ENCODE assay signal across 26 cellular contexts in genomic region chr14:54562334-54562733, GRCh38. TPM values are rescaled to one million over a fixed set of nuclear protein-coding genes. Genes with fewer than 3 reads are reported as not detected.
DNase-seq lines count a peak whose midpoint lies in the region; ATAC-seq lines count a peak whose summit lies in the region.
"Had no signal": no experiment of that assay in that cellular context is flagged by ENCODE, and none has a peak within 500 bp of the region (broad histone marks: within the 10 kb centered on the region; RNA-seq: fewer than 3 reads in every experiment).

No MANE protein-coding gene starts in this region.

- H3K9me3 Mint-ChIP-seq in activated T-helper 1 cell treated with anti-CD3 and anti-CD28 coated beads, Interleukin-12 subunit alpha, Interleukin-12 subunit beta, Interleukin-2, Interleukin-4 antibody, amounts not matched to agents 30 ng/mL and 10 ng/mL and 1 ng/mL, durations not matched to agents 14 hours and 24 hours and 36 hours: no peaks in the 10 kb centered on the region
- H3K9me3 Mint-ChIP-seq: activated naive CD8-positive, alpha-beta T cell treated with anti-CD3 and anti-CD28 coated beads, Interleukin-2, amount 10 ng/mL, durations not matched to agents 7 days and 5 days; CD8-positive, alpha-beta T cell; nephron had no signal

- in situ Hi-C loops in GM23248 (cut with MboI): loop anchor here (10.0 to 25.0 kb wide), 2 partner anchors 212 to 425 kb away; no protein-coding TSS in a partner anchor

- DNase-seq in AG08396 (ENCODE audit: low spot score) (peak; percentile 35), GM23248 (peak; percentile 79), RPMI7951 (ENCODE audit: low read depth) (peak; percentile 4), hepatic stellate cell (ENCODE audit: low spot score) (peak; percentile 42)
- no peak for DNase-seq in activated T-helper 1 cell treated with anti-CD3 and anti-CD28 coated beads, Interleukin-12 subunit alpha, Interleukin-12 subunit beta, Interleukin-2, Interleukin-4 antibody, amounts not matched to agents 30 ng/mL and 10 ng/mL and 1 ng/mL, durations not matched to agents 14 hours and 24 hours and 36 hours (ENCODE audit: low spot score)
- no peak for DNase-seq in stimulated activated CD4-positive, alpha-beta T cell treated with anti-CD3 and anti-CD28 coated beads, Interleukin-2, amount 100 ng/mL, for 24 hours
- DNase-seq: activated CD4-positive, alpha-beta T cell treated with anti-CD3 and anti-CD28 coated beads, Interleukin-2, amount 50 U/mL, for 1 hour; activated CD8-positive, alpha-beta memory T cell treated with anti-CD3 and anti-CD28 coated beads, Interleukin-2, amount 50 U/mL, for 4 hours; activated naive CD8-positive, alpha-beta T cell treated with anti-CD3 and anti-CD28 coated beads, Interleukin-2, amount 10 ng/mL, durations not matched to agents 7 days and 5 days; CD8-positive, alpha-beta T cell; DMS53; dorsolateral prefrontal cortex; H9; NCI-H2171; NCI-H82; PC-3; SIG-M5; stimulated activated naive CD8-positive, alpha-beta T cell treated with anti-CD3 and anti-CD28 coated beads, Interleukin-15, Interleukin-2, amounts not matched to agents 100 U/mL and 50 U/mL, for 24 hours; tibial artery; WERI-Rb-1 had no signal

- peaks cover 7% of the 10 kb centered on the region for H3K79me2 ChIP-seq in GM23248 (ENCODE audit: insufficient read depth)

- H3K27me3 ChIP-seq in GM23248 (replicated peaks; ENCODE audit: insufficient read depth): no peaks in the 10 kb centered on the region
- H3K27me3 ChIP-seq: cardiac muscle cell, dorsolateral prefrontal cortex, foreskin keratinocyte, tibial artery had no signal

- H3K4me1 Mint-ChIP-seq in activated T-helper 1 cell treated with anti-CD3 and anti-CD28 coated beads, Interleukin-12 subunit alpha, Interleukin-12 subunit beta, Interleukin-2, Interleukin-4 antibody, amounts not matched to agents 30 ng/mL and 10 ng/mL and 1 ng/mL, durations not matched to agents 14 hours and 24 hours and 36 hours (ENCODE audit: low read depth): peaks cover 11% of the 10 kb centered on the region

- no peaks in the 10 kb centered on the region for H3K36me3 ChIP-seq in GM23248 (ENCODE audit: low read depth)
- H3K36me3 ChIP-seq: cardiac muscle cell, tibial artery, WERI-Rb-1 had no signal

- H3K27me3 Mint-ChIP-seq in activated T-helper 1 cell treated with anti-CD3 and anti-CD28 coated beads, Interleukin-12 subunit alpha, Interleukin-12 subunit beta, Interleukin-2, Interleukin-4 antibody, amounts not matched to agents 30 ng/mL and 10 ng/mL and 1 ng/mL, durations not matched to agents 14 hours and 24 hours and 36 hours (ENCODE audit: insufficient read depth): peaks cover 44% of the 10 kb centered on the region

- ATAC-seq in HG03159 (IDR thresholded peaks at IDR 0.05; ENCODE audit: unreplicated experiment) (no peak), HG03378 (IDR thresholded peaks at IDR 0.05; ENCODE audit: unreplicated experiment) (no peak)
- ATAC-seq: CD8-positive, alpha-beta T cell; foreskin keratinocyte; PC-3; stimulated activated naive CD8-positive, alpha-beta T cell treated with anti-CD3 and anti-CD28 coated beads, Interleukin-15, Interleukin-2, amounts not matched to agents 100 U/mL and 50 U/mL, for 24 hours had no signal

- intact Hi-C loops in activated T-helper 1 cell treated with anti-CD3 and anti-CD28 coated beads, Interleukin-12 subunit alpha, Interleukin-12 subunit beta, Interleukin-2, Interleukin-4 antibody, amounts not matched to agents 30 ng/mL and 10 ng/mL and 1 ng/mL, durations not matched to agents 14 hours and 24 hours and 36 hours (cut with micrococcal nuclease): no loop called here

- peak overlapping the region; percentile 91 for H3K4me2 ChIP-seq in GM23248 (ENCODE audit: unreplicated experiment)

- H4K20me1 ChIP-seq in GM23248 (ENCODE audit: insufficient read depth): no peaks in the 10 kb centered on the region

- H3F3A ChIP-seq in GM23248 (ENCODE audit: insufficient read depth): peaks cover 30% of the 10 kb centered on the region

- no peaks in the 10 kb centered on the region for H3K9me2 ChIP-seq in GM23248 (ENCODE audit: insufficient read depth)

- no peaks in the 10 kb centered on the region for H3K36me3 Mint-ChIP-seq in activated T-helper 1 cell treated with anti-CD3 and anti-CD28 coated beads, Interleukin-12 subunit alpha, Interleukin-12 subunit beta, Interleukin-2, Interleukin-4 antibody, amounts not matched to agents 30 ng/mL and 10 ng/mL and 1 ng/mL, durations not matched to agents 14 hours and 24 hours and 36 hours (ENCODE audit: low read depth)
- H3K36me3 Mint-ChIP-seq: activated naive CD8-positive, alpha-beta T cell treated with anti-CD3 and anti-CD28 coated beads, Interleukin-2, amount 10 ng/mL, durations not matched to agents 7 days and 5 days; CD8-positive, alpha-beta T cell had no signal

- peak overlapping the region; percentile 7 for H3K4me3 ChIP-seq in GM23248
- H3K4me3 ChIP-seq: cardiac muscle cell, dorsolateral prefrontal cortex, tibial artery had no signal

- H3K9me3 ChIP-seq in GM23248 (ENCODE audit: low read depth): no peaks in the 10 kb centered on the region
- H3K9me3 ChIP-seq: tibial artery had no signal

- peak overlapping the region; percentile 39 for H3K9ac ChIP-seq in GM23248

- no peak overlapping the region for H3K27ac Mint-ChIP-seq in activated T-helper 1 cell treated with anti-CD3 and anti-CD28 coated beads, Interleukin-12 subunit alpha, Interleukin-12 subunit beta, Interleukin-2, Interleukin-4 antibody, amounts not matched to agents 30 ng/mL and 10 ng/mL and 1 ng/mL, durations not matched to agents 14 hours and 24 hours and 36 hours
- H3K27ac Mint-ChIP-seq: activated naive CD8-positive, alpha-beta T cell treated with anti-CD3 and anti-CD28 coated beads, Interleukin-2, amount 10 ng/mL, durations not matched to agents 7 days and 5 days; CD8-positive, alpha-beta T cell; H9; nephron; progenitor cell of endocrine pancreas had no signal

- WGBS in GM23248 (ENCODE audit: low coverage in 1 of 2, low lambda C conversion rate in 2 of 2, missing lambda C conversion rate in 2 of 2), 2 experiments: 16 to 18% methylated on average over 5 of the region's 5 CpGs

- H3K27ac ChIP-seq in GM23248: peak overlapping the region; percentile 64
- H3K27ac ChIP-seq: cardiac muscle cell, dorsolateral prefrontal cortex, foreskin keratinocyte, tibial artery, WERI-Rb-1 had no signal

- no peak overlapping the region for H3K4me3 Mint-ChIP-seq in activated T-helper 1 cell treated with anti-CD3 and anti-CD28 coated beads, Interleukin-12 subunit alpha, Interleukin-12 subunit beta, Interleukin-2, Interleukin-4 antibody, amounts not matched to agents 30 ng/mL and 10 ng/mL and 1 ng/mL, durations not matched to agents 14 hours and 24 hours and 36 hours
- H3K4me3 Mint-ChIP-seq: activated naive CD8-positive, alpha-beta T cell treated with anti-CD3 and anti-CD28 coated beads, Interleukin-2, amount 10 ng/mL, durations not matched to agents 7 days and 5 days; CD8-positive, alpha-beta T cell; H9; nephron had no signal

- H2AFZ ChIP-seq in GM23248: 0 out of 2 replicates have a peak overlapping the region, but pooled peaks have one; percentile 7

- peaks cover 30% of the 10 kb centered on the region for H3K4me1 ChIP-seq in GM23248 (ENCODE audit: insufficient read depth)

RNA-seq across cellular contexts. Expression of gene SAMD4A, which starts 4.6 kb away (rescaled TPM):
- total RNA-seq in GM23248 (2014; rRNA removed; shearing (Covaris generic)): 33.0 and 34.4 TPM in 2 replicates
- 6.5 and 7.2 TPM in 2 replicates for polyA plus RNA-seq in GM23248 (2016; fragmentation: Nextera tagmentation; extraction: Ambion mirVana)
- 8.6 and 10.1 TPM in 2 replicates for total RNA-seq in RPMI7951 (2014; rRNA removed; shearing (Covaris generic))
- total RNA-seq in activated T-helper 1 cell treated with anti-CD3 and anti-CD28 coated beads, Interleukin-12 subunit alpha, Interleukin-12 subunit beta, Interleukin-2, Interleukin-4 antibody, amounts not matched to agents 30 ng/mL and 10 ng/mL and 1 ng/mL, durations not matched to agents 14 hours and 24 hours and 36 hours: 1.8 TPM in 2 replicates

RNA-seq across cellular contexts. Expression of gene CGRRF1, which starts 52.6 kb away (rescaled TPM):
- total RNA-seq in GM23248 (2014; rRNA removed; shearing (Covaris generic)): 15.0 and 15.4 TPM in 2 replicates
- 26.6 and 27.1 TPM in 2 replicates for polyA plus RNA-seq in GM23248 (2016; fragmentation: Nextera tagmentation; extraction: Ambion mirVana)
- total RNA-seq in RPMI7951 (2014; rRNA removed; shearing (Covaris generic)): 11.9 and 19.6 TPM in 2 replicates
- total RNA-seq in activated T-helper 1 cell treated with anti-CD3 and anti-CD28 coated beads, Interleukin-12 subunit alpha, Interleukin-12 subunit beta, Interleukin-2, Interleukin-4 antibody, amounts not matched to agents 30 ng/mL and 10 ng/mL and 1 ng/mL, durations not matched to agents 14 hours and 24 hours and 36 hours: 8.5 and 13.2 TPM in 2 replicates

Comparison
In these comparisons a context has a peak if more than half of its experiments do, and no peak if none do; other contexts are left out.
1. DNase-seq: peak in AG08396 (single experiment), GM23248 (single experiment), RPMI7951 (single experiment) and hepatic stellate cell (single experiment); none in activated T-helper 1 cell treated with anti-CD3 and anti-CD28 coated beads, Interleukin-12 subunit alpha, Interleukin-12 subunit beta, Interleukin-2, Interleukin-4 antibody, amounts not matched to agents 30 ng/mL and 10 ng/mL and 1 ng/mL, durations not matched to agents 14 hours and 24 hours and 36 hours (single experiment) and stimulated activated CD4-positive, alpha-beta T cell treated with anti-CD3 and anti-CD28 coated beads, Interleukin-2, amount 100 ng/mL, for 24 hours (0 of 2).